In genomic region chr5:94111209-94112004, GRCh38 we compare ENCODE assay signal across 8 cellular contexts.
DNase-seq lines count a peak whose midpoint lies in the region; ATAC-seq and TF ChIP-seq lines count a peak whose summit lies in the region.

No MANE protein-coding gene starts in this region.

- TF ChIP-seq POLR2A in GM18951 (IDR thresholded peaks at IDR 0.05; ENCODE audit: extremely low read depth, insufficient read depth, insufficient read length) = peak; percentile 73

- peak overlapping the region; percentile 72 for H3K4me3 ChIP-seq in AG09309 (ENCODE audit: control insufficient read depth, low read depth, low read length)

- in situ Hi-C loops in GM18951 (cut with MboI; ENCODE audit: low sequenced_read_pairs, unreplicated experiment) = no loop called here

- peaks cover 31% of the 10 kb centered on the region for H3K9me3 Mint-ChIP-seq in WTC11
- H3K9me3 Mint-ChIP-seq in immature natural killer cell = peaks cover 0 to 8% (median 5%) of the 10 kb centered on the region in 6 donors

- DNase-seq in AG09309 (ENCODE audit: low read depth) (peak; percentile 82), NCI-H2227 treated with DMSO at 0.1 percent for 48 hours (lab: John Stamatoyannopoulos, UW) (peak; percentile 92), WTC11 (ENCODE audit: low spot score) (peak; percentile 92), caudate nucleus (lab: John Stamatoyannopoulos, UW) (peak; percentile 30 to 96 (median 88)), immature natural killer cell (peak; percentile 91 to 92 (median 92)), smooth muscle cell of the brain vasculature (ENCODE audit: low read depth, low spot score) (peak; percentile 88)

- POLR2A ChIA-PET in WTC11 (lab: Charles Lee) = no interaction called here

- H3K4me3 Mint-ChIP-seq in WTC11 (peak overlapping the region; percentile 85), immature natural killer cell (peak overlapping the region; percentile 92 to 96 (median 94))

- peaks cover 14% of the 10 kb centered on the region for H3K4me1 Mint-ChIP-seq in WTC11
- peaks cover 33 to 58% of the 10 kb centered on the region in 2 donors for H3K4me1 Mint-ChIP-seq in immature natural killer cell

- peaks cover 12% of the 10 kb centered on the region for H3K36me3 Mint-ChIP-seq in WTC11
- H3K36me3 Mint-ChIP-seq in immature natural killer cell = peaks cover 5 to 7% (median 6%) of the 10 kb centered on the region in 3 donors

- CTCF ChIA-PET in WTC11 (lab: Charles Lee) = interaction anchor here (1.0 kb wide), 1 partner anchor 70 kb away, joined by 4 read pairs; no protein-coding TSS in a partner anchor

- H3K27ac ChIP-seq in caudate nucleus (ENCODE audit: low read depth, low read length) = peak overlapping the region; percentile 87

- H3K27me3 Mint-ChIP-seq in WTC11 (ENCODE audit: low read depth) = peaks cover 37% of the 10 kb centered on the region
- peaks cover 5 to 21% (median 16%) of the 10 kb centered on the region in 3 donors for H3K27me3 Mint-ChIP-seq in immature natural killer cell (ENCODE audit: low read depth in 3 of 3)

- no peak for TF ChIP-seq CTCF in AG09309 (IDR thresholded peaks at IDR 0.05; ENCODE audit: control insufficient read depth, insufficient read depth, low read depth, low read length, missing control alignments)
- TF ChIP-seq CTCF in WTC11 (IDR thresholded peaks at IDR 0.05) = no peak

- peak; percentile 100 for ATAC-seq in HG03175 (IDR thresholded peaks at IDR 0.05; ENCODE audit: unreplicated experiment)
- ATAC-seq in WTC11 = peak; percentile 98

- H3K27ac Mint-ChIP-seq in WTC11 (peak overlapping the region; percentile 97), immature natural killer cell (peak overlapping the region; percentile 94 to 96 (median 96))

TF ChIP-seq in WTC11, 78 proteins besides CTCF, POLR2A, EP300 and RAD21 (continues in another document):
- TF ChIP-seq ZNF232 (CRISPR knock-in tag; IDR thresholded peaks at IDR 0.05) = no peak; the same call in 1 of the 2 replicates
- no peak for TF ChIP-seq SMAD4 (CRISPR knock-in tag; IDR thresholded peaks at IDR 0.05)
- TF ChIP-seq, protein P1, sequence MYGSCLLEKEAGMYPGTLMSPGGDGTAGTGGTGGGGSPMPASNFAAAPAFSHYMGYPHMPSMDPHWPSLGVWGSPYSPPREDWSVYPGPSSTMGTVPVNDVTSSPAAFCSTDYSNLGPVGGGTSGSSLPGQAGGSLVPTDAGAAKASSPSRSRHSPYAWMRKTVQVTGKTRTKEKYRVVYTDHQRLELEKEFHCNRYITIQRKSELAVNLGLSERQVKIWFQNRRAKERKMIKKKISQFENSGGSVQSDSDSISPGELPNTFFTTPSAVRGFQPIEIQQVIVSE (CRISPR knock-in tag; IDR thresholded peaks at IDR 0.05; ENCODE audit: borderline replicate concordance) = no peak
- TF ChIP-seq NR3C1 (CRISPR knock-in tag; conservative IDR thresholded peaks at IDR 0.05; ENCODE audit: low read depth) = no peak
- TF ChIP-seq ERG (CRISPR knock-in tag; IDR thresholded peaks at IDR 0.05) = no peak
- TF ChIP-seq ETV6 (CRISPR knock-in tag; IDR thresholded peaks at IDR 0.05) = peak; percentile 82; the same call in 1 of the 2 replicates
- no peak for TF ChIP-seq IRF1 (CRISPR knock-in tag; IDR thresholded peaks at IDR 0.05)
- 0 out of 2 replicates have a peak, but pooled peaks have one; percentile 54 for TF ChIP-seq TP53 (CRISPR knock-in tag; IDR thresholded peaks at IDR 0.05)
- TF ChIP-seq, protein P2, sequence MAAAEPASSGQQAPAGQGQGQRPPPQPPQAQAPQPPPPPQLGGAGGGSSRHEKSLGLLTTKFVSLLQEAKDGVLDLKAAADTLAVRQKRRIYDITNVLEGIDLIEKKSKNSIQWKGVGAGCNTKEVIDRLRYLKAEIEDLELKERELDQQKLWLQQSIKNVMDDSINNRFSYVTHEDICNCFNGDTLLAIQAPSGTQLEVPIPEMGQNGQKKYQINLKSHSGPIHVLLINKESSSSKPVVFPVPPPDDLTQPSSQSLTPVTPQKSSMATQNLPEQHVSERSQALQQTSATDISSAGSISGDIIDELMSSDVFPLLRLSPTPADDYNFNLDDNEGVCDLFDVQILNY (CRISPR knock-in tag; IDR thresholded peaks at IDR 0.05) = peak; percentile 62; the same call in 1 of the 2 replicates
- TF ChIP-seq JAZF1 (CRISPR knock-in tag; IDR thresholded peaks at IDR 0.05) = no peak
- no peak for TF ChIP-seq IRF2 (CRISPR knock-in tag; IDR thresholded peaks at IDR 0.05; ENCODE audit: borderline replicate concordance, low read depth)
- TF ChIP-seq, protein P3, sequence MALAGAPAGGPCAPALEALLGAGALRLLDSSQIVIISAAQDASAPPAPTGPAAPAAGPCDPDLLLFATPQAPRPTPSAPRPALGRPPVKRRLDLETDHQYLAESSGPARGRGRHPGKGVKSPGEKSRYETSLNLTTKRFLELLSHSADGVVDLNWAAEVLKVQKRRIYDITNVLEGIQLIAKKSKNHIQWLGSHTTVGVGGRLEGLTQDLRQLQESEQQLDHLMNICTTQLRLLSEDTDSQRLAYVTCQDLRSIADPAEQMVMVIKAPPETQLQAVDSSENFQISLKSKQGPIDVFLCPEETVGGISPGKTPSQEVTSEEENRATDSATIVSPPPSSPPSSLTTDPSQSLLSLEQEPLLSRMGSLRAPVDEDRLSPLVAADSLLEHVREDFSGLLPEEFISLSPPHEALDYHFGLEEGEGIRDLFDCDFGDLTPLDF (CRISPR knock-in tag; IDR thresholded peaks at IDR 0.05) = no peak
- no peak for TF ChIP-seq NFE2L1 (CRISPR knock-in tag; IDR thresholded peaks at IDR 0.05)
- TF ChIP-seq USF1 (CRISPR knock-in tag; IDR thresholded peaks at IDR 0.05) = 0 out of 2 replicates have a peak, but pooled peaks have one; percentile 17
- TF ChIP-seq ZNF425 (CRISPR knock-in tag; conservative IDR thresholded peaks at IDR 0.05) = no peak
- TF ChIP-seq SMAD3 (CRISPR knock-in tag; IDR thresholded peaks at IDR 0.05; ENCODE audit: borderline replicate concordance) = no peak

Comparison
In these comparisons a context has a peak if more than half of its experiments do, and no peak if none do; other contexts are left out.
1. Peak in every context shown above with its lines: DNase-seq, ATAC-seq, H3K4me3 ChIP-seq and H3K27ac ChIP-seq.